In genomic region chr1:184035719-184036516, GRCh38 we compare ENCODE assay signal across 8 cellular contexts. TPM values are rescaled to one million over a fixed set of nuclear protein-coding genes. Genes with fewer than 3 reads are reported as not detected.
DNase-seq lines count a peak whose midpoint lies in the region; ATAC-seq and TF ChIP-seq lines count a peak whose summit lies in the region.

No MANE protein-coding gene starts in this region.

- peak overlapping the region; percentile 90 for H3K27ac ChIP-seq in A673 (ENCODE audit: low read depth, low read length, poor library complexity, severe bottlenecking)
- H3K27ac ChIP-seq in muscle layer of colon (ENCODE audit: low read depth, low read length), result peak overlapping the region; percentile 35

- H3K36me3 ChIP-seq in A673 (ENCODE audit: insufficient read depth, low read length, poor library complexity, severe bottlenecking), result no peaks in the 10 kb centered on the region
- H3K36me3 ChIP-seq in muscle layer of colon (ENCODE audit: insufficient read depth, low read length), result no peaks in the 10 kb centered on the region

- ATAC-seq in left lobe of liver, result no peak

- peak overlapping the region; percentile 74 for H3K4me3 ChIP-seq in A673 (ENCODE audit: low read depth, low read length, poor library complexity, severe bottlenecking)
- H3K4me3 ChIP-seq in HFF-Myc (replicated peaks; ENCODE audit: low read depth, low read length), result peak overlapping the region; percentile 55
- H3K4me3 ChIP-seq in choroid plexus epithelial cell (ENCODE audit: low read depth, low read length), result peak overlapping the region; percentile 56
- H3K4me3 ChIP-seq in muscle layer of colon (ENCODE audit: low read depth in 1 of 2, low read length in 2 of 2), result peak overlapping the region; percentile 70 to 75

- no peak overlapping the region for H3K9ac ChIP-seq in muscle layer of colon (ENCODE audit: low read length)

- CTCF ChIA-PET in A673 (lab: Charles Lee), result interaction anchor here (1.0 kb wide), 1 partner anchor 628 kb away, joined by 3 read pairs; no protein-coding TSS in a partner anchor

- H3K27me3 ChIP-seq in A673 (replicated peaks; ENCODE audit: insufficient read depth, low read depth, low read length, poor library complexity) (no peaks in the 10 kb centered on the region), muscle layer of colon (ENCODE audit: control insufficient read depth in 1 of 2, insufficient read depth in 2 of 2, low read length in 2 of 2) (peaks cover 0 to 4% of the 10 kb centered on the region in 2 donors)

- intact Hi-C loops in A673 (cut with micrococcal nuclease; ENCODE audit: unreplicated experiment), result loop anchor here (5.0 kb wide), 2 partner anchors 104 to 399 kb away; partner anchors contain the start of gene ARPC5

- BruUV-seq in A673 (replicated peaks; lab: Mats Ljungman, UMichigan), result TSS peak; percentile 36

- DNase-seq in A673 (ENCODE audit: low spot score), result no peak
- no peak for DNase-seq in HFF-Myc (ENCODE audit: extremely low read depth, low read depth)
- DNase-seq in choroid plexus epithelial cell (ENCODE audit: low read depth), result no peak
- no peak for DNase-seq in NCI-H128 (lab: John Stamatoyannopoulos, UW; ENCODE audit: unreplicated experiment)
- DNase-seq in NCI-H2029 treated with DMSO at 0.1 percent for 48 hours (lab: John Stamatoyannopoulos, UW), result no peak
- DNase-seq in left lobe of liver (ENCODE audit: low spot score), result no peak
- DNase-seq in activated CD4-positive, alpha-beta T cell treated with anti-CD3 and anti-CD28 coated beads, Interleukin-2, amount 50 U/mL, for 4 hours, result no peak

- no peak for TF ChIP-seq CTCF in A673 (conservative IDR thresholded peaks at IDR 0.05; ENCODE audit: low read depth, low read length)
- TF ChIP-seq CTCF in HFF-Myc (IDR thresholded peaks at IDR 0.05; ENCODE audit: low read depth, low read length, missing control alignments), result no peak
- no peak for TF ChIP-seq CTCF in choroid plexus epithelial cell (conservative IDR thresholded peaks at IDR 0.05; ENCODE audit: low read depth, low read length)

- H3K4me1 ChIP-seq in A673 (ENCODE audit: insufficient read depth, low read length, poor library complexity, severe bottlenecking) (peaks cover 39% of the 10 kb centered on the region), muscle layer of colon (ENCODE audit: insufficient read depth, low read length) (no peaks in the 10 kb centered on the region)

- POLR2A ChIA-PET in A673 (lab: Charles Lee; ENCODE audit: low non-redundant PET), result interaction anchor here (0.7 kb wide), 1 partner anchor 11 kb away, joined by 3 read pairs; no protein-coding TSS in a partner anchor

- no peaks in the 10 kb centered on the region for H3K9me3 ChIP-seq in A673 (ENCODE audit: low read depth, low read length, poor library complexity, severe bottlenecking)
- H3K9me3 ChIP-seq in muscle layer of colon (ENCODE audit: low read length), result no peaks in the 10 kb centered on the region

RNA-seq across cellular contexts. Expression of gene COLGALT2, which starts 1.6 kb away (rescaled TPM):
- total RNA-seq in A673 (2021) (15.4 and 17.2 TPM in 2 replicates), left lobe of liver (0.15 TPM)

RNA-seq across cellular contexts. Expression of gene TSEN15, which starts 15.6 kb away (rescaled TPM):
- total RNA-seq in A673 (2021) (57.0 and 70.7 TPM in 2 replicates), left lobe of liver (10.7 TPM)

Comparison
In these comparisons a context has a peak if more than half of its experiments do, and no peak if none do; other contexts are left out.
1. RNA of gene COLGALT2, which starts 1.6 kb away (total RNA-seq): 15.4 to 17.2 TPM in A673; 0.15 TPM in left lobe of liver (single experiment); every median in the first group is over 10 times any median in the second.
2. Peak in every context shown above with its lines, with median percentiles within 50 percentile points of each other: H3K4me3 ChIP-seq.